In genomic region chr22:32888976-32889375, GRCh38 we compare ENCODE assay signal across 1 cellular context.
TF ChIP-seq lines count a peak whose summit lies in the region.

No MANE protein-coding gene starts in this region.

TF ChIP-seq in K562, 482 proteins besides CTCF, POLR2A, EP300 and RAD21:
- TF ChIP-seq RBM25 (IDR thresholded peaks at IDR 0.05; ENCODE audit: low read depth, low read length, severe bottlenecking) (no peak), KLF13 (tag; IDR thresholded peaks at IDR 0.05; ENCODE audit: borderline replicate concordance, low read depth) (no peak), RFX1 (IDR thresholded peaks at IDR 0.05) (no peak), SIX5 (IDR thresholded peaks at IDR 0.05; ENCODE audit: borderline replicate concordance in 1 of 2, insufficient read depth in 1 of 2, low read depth in 1 of 2, low read length in 2 of 2) (no peak), MYNN (IDR thresholded peaks at IDR 0.05) (no peak), MYNN (CRISPR knock-in tag; IDR thresholded peaks at IDR 0.05) (no peak), AFF1 (IDR thresholded peaks at IDR 0.05; ENCODE audit: low read depth in 1 of 2, partially characterized antibody in 2 of 2) (no peak), ZBTB17 (CRISPR knock-in tag; IDR thresholded peaks at IDR 0.05) (no peak), ARNT (IDR thresholded peaks at IDR 0.05) (no peak), ILK (tag; IDR thresholded peaks at IDR 0.05; ENCODE audit: borderline replicate concordance, low read depth) (no peak)
TF ChIP-seq in K562: peak in this region for 0.
